ENCODE assay signal across 1 cellular context in the genomic region with DNA sequence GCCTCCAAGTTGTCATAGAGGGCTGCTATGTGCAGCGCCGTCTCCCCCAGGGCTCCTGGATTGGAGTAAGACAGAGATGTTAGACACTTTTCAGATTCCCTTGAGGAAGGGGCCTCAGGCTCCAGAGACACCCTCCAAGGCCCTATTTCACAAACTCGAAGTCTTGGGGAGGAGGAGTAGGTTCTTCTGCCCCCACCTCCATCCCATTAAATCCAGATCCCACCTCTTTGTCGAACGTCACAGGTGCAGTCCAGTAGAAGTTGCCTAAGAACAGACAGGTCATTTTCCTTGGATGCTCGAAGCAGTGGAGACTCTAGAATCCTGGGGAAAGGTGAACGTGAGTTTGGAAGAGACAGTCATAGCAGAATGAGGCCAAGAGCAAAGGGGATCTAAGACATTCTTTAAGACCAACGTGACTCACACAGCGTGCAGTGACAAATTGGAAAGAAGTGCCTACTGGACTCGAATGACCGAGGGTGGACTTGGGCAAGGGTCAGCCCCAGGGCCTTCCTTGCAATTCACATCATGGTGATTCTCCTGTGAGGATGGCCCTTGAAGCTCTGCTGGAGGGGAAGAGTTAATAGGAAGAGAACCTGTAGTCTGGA.
TF ChIP-seq lines count a peak whose summit lies in the region.

No MANE protein-coding gene starts in this region.

TF ChIP-seq in K562, 482 proteins besides CTCF, POLR2A, EP300 and RAD21:
- TF ChIP-seq ARHGAP35 (IDR thresholded peaks at IDR 0.05; ENCODE audit: partially characterized antibody) (no peak), BRD4 (IDR thresholded peaks at IDR 0.05) (no peak), ZNF12 (CRISPR knock-in tag; IDR thresholded peaks at IDR 0.05) (no peak), ILF3 (IDR thresholded peaks at IDR 0.05; ENCODE audit: borderline replicate concordance) (no peak), SMAD4 (CRISPR knock-in tag; conservative IDR thresholded peaks at IDR 0.05) (no peak), ELF1 (tag; IDR thresholded peaks at IDR 0.05) (no peak), MCM3 (IDR thresholded peaks at IDR 0.05) (0 out of 2 replicates have a peak, but pooled peaks have one; percentile 4), ZNF263 (CRISPR knock-in tag; IDR thresholded peaks at IDR 0.05; ENCODE audit: borderline replicate concordance) (no peak), RUNX1 (IDR thresholded peaks at IDR 0.05; ENCODE audit: low read depth) (no peak)
- TF ChIP-seq, protein P1, sequence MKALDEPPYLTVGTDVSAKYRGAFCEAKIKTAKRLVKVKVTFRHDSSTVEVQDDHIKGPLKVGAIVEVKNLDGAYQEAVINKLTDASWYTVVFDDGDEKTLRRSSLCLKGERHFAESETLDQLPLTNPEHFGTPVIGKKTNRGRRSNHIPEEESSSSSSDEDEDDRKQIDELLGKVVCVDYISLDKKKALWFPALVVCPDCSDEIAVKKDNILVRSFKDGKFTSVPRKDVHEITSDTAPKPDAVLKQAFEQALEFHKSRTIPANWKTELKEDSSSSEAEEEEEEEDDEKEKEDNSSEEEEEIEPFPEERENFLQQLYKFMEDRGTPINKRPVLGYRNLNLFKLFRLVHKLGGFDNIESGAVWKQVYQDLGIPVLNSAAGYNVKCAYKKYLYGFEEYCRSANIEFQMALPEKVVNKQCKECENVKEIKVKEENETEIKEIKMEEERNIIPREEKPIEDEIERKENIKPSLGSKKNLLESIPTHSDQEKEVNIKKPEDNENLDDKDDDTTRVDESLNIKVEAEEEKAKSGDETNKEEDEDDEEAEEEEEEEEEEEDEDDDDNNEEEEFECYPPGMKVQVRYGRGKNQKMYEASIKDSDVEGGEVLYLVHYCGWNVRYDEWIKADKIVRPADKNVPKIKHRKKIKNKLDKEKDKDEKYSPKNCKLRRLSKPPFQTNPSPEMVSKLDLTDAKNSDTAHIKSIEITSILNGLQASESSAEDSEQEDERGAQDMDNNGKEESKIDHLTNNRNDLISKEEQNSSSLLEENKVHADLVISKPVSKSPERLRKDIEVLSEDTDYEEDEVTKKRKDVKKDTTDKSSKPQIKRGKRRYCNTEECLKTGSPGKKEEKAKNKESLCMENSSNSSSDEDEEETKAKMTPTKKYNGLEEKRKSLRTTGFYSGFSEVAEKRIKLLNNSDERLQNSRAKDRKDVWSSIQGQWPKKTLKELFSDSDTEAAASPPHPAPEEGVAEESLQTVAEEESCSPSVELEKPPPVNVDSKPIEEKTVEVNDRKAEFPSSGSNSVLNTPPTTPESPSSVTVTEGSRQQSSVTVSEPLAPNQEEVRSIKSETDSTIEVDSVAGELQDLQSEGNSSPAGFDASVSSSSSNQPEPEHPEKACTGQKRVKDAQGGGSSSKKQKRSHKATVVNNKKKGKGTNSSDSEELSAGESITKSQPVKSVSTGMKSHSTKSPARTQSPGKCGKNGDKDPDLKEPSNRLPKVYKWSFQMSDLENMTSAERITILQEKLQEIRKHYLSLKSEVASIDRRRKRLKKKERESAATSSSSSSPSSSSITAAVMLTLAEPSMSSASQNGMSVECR (CRISPR knock-in tag; IDR thresholded peaks at IDR 0.05) = 0 out of 2 replicates have a peak, but pooled peaks have one; percentile 32
- TF ChIP-seq, protein P2, sequence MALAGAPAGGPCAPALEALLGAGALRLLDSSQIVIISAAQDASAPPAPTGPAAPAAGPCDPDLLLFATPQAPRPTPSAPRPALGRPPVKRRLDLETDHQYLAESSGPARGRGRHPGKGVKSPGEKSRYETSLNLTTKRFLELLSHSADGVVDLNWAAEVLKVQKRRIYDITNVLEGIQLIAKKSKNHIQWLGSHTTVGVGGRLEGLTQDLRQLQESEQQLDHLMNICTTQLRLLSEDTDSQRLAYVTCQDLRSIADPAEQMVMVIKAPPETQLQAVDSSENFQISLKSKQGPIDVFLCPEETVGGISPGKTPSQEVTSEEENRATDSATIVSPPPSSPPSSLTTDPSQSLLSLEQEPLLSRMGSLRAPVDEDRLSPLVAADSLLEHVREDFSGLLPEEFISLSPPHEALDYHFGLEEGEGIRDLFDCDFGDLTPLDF (CRISPR knock-in tag; IDR thresholded peaks at IDR 0.05) = no peak
